13 cellular contexts compared by ENCODE assay signal in the genomic region with DNA sequence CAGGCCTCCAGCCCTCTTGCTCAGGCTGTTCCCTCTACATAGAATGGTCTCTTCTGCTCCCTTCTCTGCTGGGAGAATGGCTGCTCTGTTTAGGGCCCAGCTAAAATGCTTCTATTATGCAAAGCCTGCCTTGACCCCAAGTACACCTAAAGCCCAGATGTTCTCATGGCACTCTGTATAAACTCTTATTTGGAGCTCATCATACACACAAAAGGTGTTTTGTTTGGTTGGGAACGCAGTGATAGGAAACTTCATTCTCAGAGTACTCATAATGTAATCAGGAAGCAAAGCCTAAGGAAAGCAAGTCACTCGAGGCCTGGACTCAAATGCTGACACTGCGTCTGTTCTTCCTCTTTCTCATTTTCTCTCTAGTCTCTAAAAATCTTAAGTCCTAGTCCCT. TPM values are rescaled to one million over a fixed set of nuclear protein-coding genes. Genes with fewer than 3 reads are reported as not detected.
A peak's percentile ranks its signal among the peaks of the same experiment; 100 is the strongest.
DNase-seq lines count a peak whose midpoint lies in the region; ATAC-seq lines count a peak whose summit lies in the region.
"Had no signal": no experiment of that assay in that cellular context is flagged by ENCODE, and none has a peak within 500 bp of the region (broad histone marks: within the 10 kb centered on the region; RNA-seq: fewer than 3 reads in every experiment).

No MANE protein-coding gene starts in this region.

- no peak overlapping the region for H3K4me3 Mint-ChIP-seq in activated naive CD8-positive, alpha-beta T cell
- no peak overlapping the region for H3K4me3 Mint-ChIP-seq in activated naive CD8-positive, alpha-beta T cell treated with anti-CD3 and anti-CD28 coated beads for 36 hours

- no peaks in the 10 kb centered on the region for H3K9me3 ChIP-seq in effector memory CD4-positive, alpha-beta T cell (ENCODE audit: control insufficient read depth, low read length)

- no peak for DNase-seq in activated naive CD8-positive, alpha-beta T cell treated with anti-CD3 and anti-CD28 coated beads for 36 hours
- DNase-seq in SKM-1 (lab: John Stamatoyannopoulos, UW; ENCODE audit: unreplicated experiment) (peak; percentile 2), superior temporal gyrus (ENCODE audit: extremely low spot score) (peak; percentile 59), DMS153 treated with DMSO at 0.1 percent for 48 hours (lab: John Stamatoyannopoulos, UW; ENCODE audit: unreplicated experiment) (no peak)
- DNase-seq in effector memory CD4-positive, alpha-beta T cell: no peak
- DNase-seq: activated CD4-positive, alpha-beta T cell treated with anti-CD3 and anti-CD28 coated beads, Interleukin-2, amount 50 U/mL, for 1 hour; EL; NCI-H1105 treated with DMSO at 0.1 percent for 48 hours; NCI-H526 had no signal

- no peaks in the 10 kb centered on the region for H3K9me3 Mint-ChIP-seq in activated naive CD8-positive, alpha-beta T cell (ENCODE audit: low read depth)
- H3K9me3 Mint-ChIP-seq in activated naive CD8-positive, alpha-beta T cell treated with anti-CD3 and anti-CD28 coated beads for 36 hours: no peaks in the 10 kb centered on the region
- H3K9me3 Mint-ChIP-seq: activated naive CD4-positive, alpha-beta T cell treated with anti-CD3 and anti-CD28 coated beads, Interleukin-2, amount 50 U/mL, for 72 hours had no signal

- no peak for ATAC-seq in GM19467 (IDR thresholded peaks at IDR 0.05; ENCODE audit: unreplicated experiment)
- ATAC-seq: activated naive CD4-positive, alpha-beta T cell treated with anti-CD3 and anti-CD28 coated beads, Interleukin-2, amount 50 U/mL, for 72 hours had no signal

- no peaks in the 10 kb centered on the region for H3K27me3 ChIP-seq in layer of hippocampus (ENCODE audit: control insufficient read depth, insufficient read depth, low read length)
- H3K27me3 ChIP-seq in effector memory CD4-positive, alpha-beta T cell (replicated peaks; ENCODE audit: control insufficient read depth, insufficient read depth, low read length, poor library complexity, severe bottlenecking): no peaks in the 10 kb centered on the region

- H3K36me3 Mint-ChIP-seq in activated naive CD8-positive, alpha-beta T cell: no peaks in the 10 kb centered on the region
- peaks cover 21% of the 10 kb centered on the region for H3K36me3 Mint-ChIP-seq in activated naive CD8-positive, alpha-beta T cell treated with anti-CD3 and anti-CD28 coated beads for 36 hours

- H3K27me3 Mint-ChIP-seq in activated naive CD8-positive, alpha-beta T cell: no peaks in the 10 kb centered on the region
- no peaks in the 10 kb centered on the region for H3K27me3 Mint-ChIP-seq in activated naive CD8-positive, alpha-beta T cell treated with anti-CD3 and anti-CD28 coated beads for 36 hours

- peaks cover 11% of the 10 kb centered on the region for H3K4me1 Mint-ChIP-seq in activated naive CD8-positive, alpha-beta T cell (ENCODE audit: low read depth)
- H3K4me1 Mint-ChIP-seq in activated naive CD8-positive, alpha-beta T cell treated with anti-CD3 and anti-CD28 coated beads for 36 hours: peaks cover 15% of the 10 kb centered on the region

- no peaks in the 10 kb centered on the region for H3K4me1 ChIP-seq in effector memory CD4-positive, alpha-beta T cell (ENCODE audit: control insufficient read depth, insufficient read depth, low read length, poor library complexity, severe bottlenecking)

- H3K27ac ChIP-seq in layer of hippocampus (ENCODE audit: low read depth, low read length): peak overlapping the region; percentile 8
- H3K27ac ChIP-seq in effector memory CD4-positive, alpha-beta T cell (ENCODE audit: insufficient read depth, low read length, poor library complexity, severe bottlenecking): no peak overlapping the region

- H3K27ac Mint-ChIP-seq in activated naive CD8-positive, alpha-beta T cell: peak overlapping the region; percentile 62
- H3K27ac Mint-ChIP-seq in activated naive CD8-positive, alpha-beta T cell treated with anti-CD3 and anti-CD28 coated beads for 36 hours: no peak overlapping the region

- peaks cover 21% of the 10 kb centered on the region for H3K36me3 ChIP-seq in effector memory CD4-positive, alpha-beta T cell (ENCODE audit: control insufficient read depth, insufficient read depth, low read length)

- no peak overlapping the region for H3K4me3 ChIP-seq in effector memory CD4-positive, alpha-beta T cell (ENCODE audit: insufficient read depth, low read depth, low read length, poor library complexity, severe bottlenecking)

RNA-seq across cellular contexts. Expression of a gene that starts 38.2 kb away (rescaled TPM):
- total RNA-seq in activated naive CD8-positive, alpha-beta T cell treated with anti-CD3 and anti-CD28 coated beads for 36 hours: under 1 TPM; 0.21 to 0.22 TPM

RNA-seq across cellular contexts. Expression of a gene that starts 53.3 kb away (rescaled TPM):
- total RNA-seq in activated naive CD8-positive, alpha-beta T cell treated with anti-CD3 and anti-CD28 coated beads for 36 hours: 10 to 100 TPM; 44.9 to 47.4 TPM

Comparison
In these comparisons a context has a peak if more than half of its experiments do, and no peak if none do; other contexts are left out.
1. DNase-seq: peak in SKM-1 (single experiment) and superior temporal gyrus (single experiment); none in activated naive CD8-positive, alpha-beta T cell treated with anti-CD3 and anti-CD28 coated beads for 36 hours (single experiment), DMS153 treated with DMSO at 0.1 percent for 48 hours (single experiment) and effector memory CD4-positive, alpha-beta T cell (0 of 3).